Comparison of ENCODE assay signal across 13 cellular contexts in genomic region chr3:141408596-141408995, GRCh38. TPM values are rescaled to one million over a fixed set of nuclear protein-coding genes. Genes with fewer than 3 reads are reported as not detected.
DNase-seq lines count a peak whose midpoint lies in the region; ATAC-seq, FAIRE-seq and TF ChIP-seq lines count a peak whose summit lies in the region.
"Had no signal": no experiment of that assay in that cellular context is flagged by ENCODE, and none has a peak within 500 bp of the region (broad histone marks: within the 10 kb centered on the region; RNA-seq: fewer than 3 reads in every experiment).

No MANE protein-coding gene starts in this region.

- intact Hi-C loops in left ventricle myocardium superior (cut with micrococcal nuclease) (no loop called here), uterus (cut with DNase I; ENCODE audit: low total_unique reads) (no loop called here)

- ATAC-seq in left ventricle myocardium superior (no peak), GM21381 (IDR thresholded peaks at IDR 0.05; ENCODE audit: unreplicated experiment) (no peak)

- H3K4me2 ChIP-seq in astrocyte (ENCODE audit: low read length), result no peak overlapping the region

- H3K4me3 Mint-ChIP-seq in astrocyte (ENCODE audit: unreplicated experiment), result no peak overlapping the region
- H3K4me3 Mint-ChIP-seq in nephron, result no peak overlapping the region
- H3K4me3 Mint-ChIP-seq: activated naive CD4-positive, alpha-beta T cell treated with anti-CD3 and anti-CD28 coated beads, Interleukin-2, amount 50 U/mL, for 24 hours had no signal

- no peaks in the 10 kb centered on the region for H3K27me3 ChIP-seq in right atrium auricular region
- H3K27me3 ChIP-seq in astrocyte (ENCODE audit: insufficient read depth, low read length), result no peaks in the 10 kb centered on the region
- no peaks in the 10 kb centered on the region for H3K27me3 ChIP-seq in uterus
- H3K27me3 ChIP-seq: BE2C had no signal

- H3K27ac ChIP-seq in right atrium auricular region (peak overlapping the region; percentile 98), astrocyte (ENCODE audit: low read depth, low read length) (peak overlapping the region; percentile 95), uterus (peak overlapping the region; percentile 99 to 100)

- H3K27ac Mint-ChIP-seq in astrocyte (ENCODE audit: unreplicated experiment), result peak overlapping the region; percentile 19
- peak overlapping the region in 2 of 3 experiments; percentile 36 to 78 for H3K27ac Mint-ChIP-seq in nephron

- no peak for FAIRE-seq in astrocyte (lab: Jason Lieb, UNC)
- FAIRE-seq: urothelium cell line had no signal

- H3K79me2 ChIP-seq in astrocyte (ENCODE audit: insufficient read depth, low read length), result peaks cover 50% of the 10 kb centered on the region

- H3K4me1 Mint-ChIP-seq in astrocyte (ENCODE audit: low read depth, unreplicated experiment) (peaks cover 59% of the 10 kb centered on the region), nephron (peaks cover 68% of the 10 kb centered on the region)

- H3K36me3 ChIP-seq in right atrium auricular region (peaks cover 34% of the 10 kb centered on the region), astrocyte (ENCODE audit: insufficient read depth, low read length) (peaks cover 38% of the 10 kb centered on the region), uterus (no peaks in the 10 kb centered on the region)

- DNase-seq in right atrium auricular region (ENCODE audit: low spot score) (no peak), left ventricle myocardium superior (no peak), astrocyte (ENCODE audit: low read depth) (no peak), uterus (no peak), germinal center (ENCODE audit: low spot score) (no peak), NCI-H226 (no peak)
- DNase-seq: BE2C, Karpas-422, retina had no signal

- H3K9ac ChIP-seq in astrocyte (ENCODE audit: low read length), result no peak overlapping the region

- H4K20me1 ChIP-seq in astrocyte (ENCODE audit: insufficient read depth, low read length), result no peaks in the 10 kb centered on the region

- H3K27me3 Mint-ChIP-seq in astrocyte (ENCODE audit: low read depth, unreplicated experiment) (no peaks in the 10 kb centered on the region), nephron (ENCODE audit: low read depth) (no peaks in the 10 kb centered on the region)
- H3K27me3 Mint-ChIP-seq: activated naive CD4-positive, alpha-beta T cell treated with anti-CD3 and anti-CD28 coated beads, Interleukin-2, amount 50 U/mL, for 24 hours had no signal

- no peaks in the 10 kb centered on the region for H3K9me3 ChIP-seq in right atrium auricular region
- no peaks in the 10 kb centered on the region for H3K9me3 ChIP-seq in astrocyte (ENCODE audit: insufficient read depth, low read depth, low read length)
- no peaks in the 10 kb centered on the region for H3K9me3 ChIP-seq in uterus
- H3K9me3 ChIP-seq: BE2C had no signal

- no peak for TF ChIP-seq POLR2A in uterus (IDR thresholded peaks at IDR 0.05)

- H3K4me3 ChIP-seq in right atrium auricular region, result no peak overlapping the region
- no peak overlapping the region for H3K4me3 ChIP-seq in astrocyte (ENCODE audit: insufficient read depth, low read depth, low read length)
- no peak overlapping the region for H3K4me3 ChIP-seq in uterus

- H3K36me3 Mint-ChIP-seq in astrocyte (ENCODE audit: low read depth, unreplicated experiment) (peaks cover 17% of the 10 kb centered on the region), nephron (ENCODE audit: low read depth) (peaks cover 59% of the 10 kb centered on the region)

- TF ChIP-seq CTCF in right atrium auricular region (IDR thresholded peaks at IDR 0.05), result no peak
- no peak for TF ChIP-seq CTCF in astrocyte (IDR thresholded peaks at IDR 0.05; ENCODE audit: insufficient read depth, low read depth, low read length)
- TF ChIP-seq CTCF in nephron (IDR thresholded peaks at IDR 0.05; ENCODE audit: unreplicated experiment in 3 of 3), result no peak
- TF ChIP-seq CTCF in uterus (IDR thresholded peaks at IDR 0.05), result no peak

- H2AFZ ChIP-seq in astrocyte (ENCODE audit: low read depth, low read length), result no peak overlapping the region

- H3K9me3 Mint-ChIP-seq in astrocyte (ENCODE audit: unreplicated experiment) (no peaks in the 10 kb centered on the region), nephron (no peaks in the 10 kb centered on the region)
- H3K9me3 Mint-ChIP-seq: activated naive CD4-positive, alpha-beta T cell treated with anti-CD3 and anti-CD28 coated beads, Interleukin-2, amount 50 U/mL, for 24 hours had no signal

- H3K4me1 ChIP-seq in right atrium auricular region (peaks cover 0 to 84% of the 10 kb centered on the region in 2 donors), astrocyte (ENCODE audit: insufficient read depth, low read length) (peaks cover 75% of the 10 kb centered on the region), uterus (peaks cover 10 to 21% of the 10 kb centered on the region in 2 donors)

RNA-seq across cellular contexts. Expression of gene ZBTB38, which starts 40.3 kb away (rescaled TPM):
- total RNA-seq in right atrium auricular region, result 100 to 1,000 TPM; 120 to 127 TPM
- 105 TPM for total RNA-seq in left ventricle myocardium superior
- total RNA-seq in astrocyte, result 57.6 and 60.7 TPM in 2 replicates
- 100 to 1,000 TPM; 125 to 183 (median 149) TPM for total RNA-seq in uterus
